ENCODE assay signal across 8 cellular contexts in genomic region chr11:66345316-66345649, GRCh38. TPM values are rescaled to one million over a fixed set of nuclear protein-coding genes. Genes with fewer than 3 reads are reported as not detected.
A peak's percentile ranks its signal among the peaks of the same experiment; 100 is the strongest.
DNase-seq lines count a peak whose midpoint lies in the region; ATAC-seq and TF ChIP-seq lines count a peak whose summit lies in the region.

No MANE protein-coding gene starts in this region.

- intact Hi-C loops in CD14-positive monocyte (cut with micrococcal nuclease), result loop anchor here in 1 of 2 donors (2.0 kb wide), 2 partner anchors 32 to 498 kb away; partner anchors contain the start of gene RCE1

- no peaks in the 10 kb centered on the region for H3K27me3 ChIP-seq in mononuclear cell (ENCODE audit: insufficient read depth, low read length)

- no peaks in the 10 kb centered on the region for H3K9me3 Mint-ChIP-seq in CD14-positive monocyte

- H3K27ac Mint-ChIP-seq in CD14-positive monocyte, result peak overlapping the region; percentile 87 to 97 (median 95)

- no peak for DNase-seq in CD14-positive monocyte (ENCODE audit: low spot score)
- no peak for DNase-seq in astrocyte of the spinal cord (ENCODE audit: low read depth, low spot score)
- no peak for DNase-seq in NCI-H2029 (lab: John Stamatoyannopoulos, UW)
- no peak for DNase-seq in activated CD4-positive, CD25-positive, alpha-beta regulatory T cell (lab: John Stamatoyannopoulos, UW)
- DNase-seq in hippocampal formation (lab: John Stamatoyannopoulos, UW), result no peak

- peaks cover 31% of the 10 kb centered on the region for H3K4me1 Mint-ChIP-seq in CD14-positive monocyte

- H3K9me3 ChIP-seq in mononuclear cell (ENCODE audit: low read depth, low read length), result no peaks in the 10 kb centered on the region

- in situ Hi-C loops in astrocyte of the spinal cord (cut with HindIII; ENCODE audit: low sequenced_read_pairs), result no loop called here

- H3K4me3 Mint-ChIP-seq in CD14-positive monocyte, result peak overlapping the region; percentile 82 to 90

- TF ChIP-seq CTCF in CD14-positive monocyte (IDR thresholded peaks at IDR 0.05), result no peak
- no peak for TF ChIP-seq CTCF in astrocyte of the spinal cord (IDR thresholded peaks at IDR 0.05; ENCODE audit: low read depth, low read length)

- peak overlapping the region; percentile 92 for H3K4me3 ChIP-seq in astrocyte of the spinal cord (ENCODE audit: low read depth, low read length)
- peak overlapping the region; percentile 87 for H3K4me3 ChIP-seq in mononuclear cell (ENCODE audit: low read length)

- peaks cover 27 to 30% of the 10 kb centered on the region in 2 donors for H3K36me3 Mint-ChIP-seq in CD14-positive monocyte

- peaks cover 4 to 21% (median 11%) of the 10 kb centered on the region in 3 donors for H3K27me3 Mint-ChIP-seq in CD14-positive monocyte (ENCODE audit: low read depth in 3 of 3)

- peaks cover 46% of the 10 kb centered on the region for H3K4me1 ChIP-seq in mononuclear cell (ENCODE audit: insufficient read depth, low read length)

- ATAC-seq in HG02970 (IDR thresholded peaks at IDR 0.05; ENCODE audit: low FRiP score, unreplicated experiment) (peak; percentile 3), GM19035 (IDR thresholded peaks at IDR 0.05; ENCODE audit: unreplicated experiment) (no peak)

RNA-seq across cellular contexts. Expression of gene BRMS1, which starts 0.4 kb away (rescaled TPM):
- 10 to 100 TPM; 62.0 to 65.2 TPM for polyA plus RNA-seq in CD14-positive monocyte
- 51.7 TPM for total RNA-seq in mononuclear cell

RNA-seq across cellular contexts. Expression of gene B4GAT1, which starts 2.1 kb away (rescaled TPM):
- polyA plus RNA-seq in CD14-positive monocyte, result 1 to 10 TPM; 1.7 TPM
- total RNA-seq in mononuclear cell, result 0.84 TPM

RNA-seq across cellular contexts. Expression of gene RIN1, which starts 9.0 kb away (rescaled TPM):
- 1 to 10 TPM; 6.1 to 7.6 TPM for polyA plus RNA-seq in CD14-positive monocyte
- 4.8 TPM for total RNA-seq in mononuclear cell

RNA-seq across cellular contexts. Expression of gene SLC29A2, which starts 26.3 kb away (rescaled TPM):
- polyA plus RNA-seq in CD14-positive monocyte, result under 1 TPM in 1 of 2 donors, not detected in 1; 0.11 TPM
- 1.2 TPM for total RNA-seq in mononuclear cell

RNA-seq across cellular contexts. Expression of gene CD248, which starts 28.4 kb away (rescaled TPM):
- under 1 TPM in 1 of 2 donors, not detected in 1; 0.13 TPM for polyA plus RNA-seq in CD14-positive monocyte
- 1.5 TPM for total RNA-seq in mononuclear cell
